Comparison of ENCODE assay signal across 9 cellular contexts in the genomic region with DNA sequence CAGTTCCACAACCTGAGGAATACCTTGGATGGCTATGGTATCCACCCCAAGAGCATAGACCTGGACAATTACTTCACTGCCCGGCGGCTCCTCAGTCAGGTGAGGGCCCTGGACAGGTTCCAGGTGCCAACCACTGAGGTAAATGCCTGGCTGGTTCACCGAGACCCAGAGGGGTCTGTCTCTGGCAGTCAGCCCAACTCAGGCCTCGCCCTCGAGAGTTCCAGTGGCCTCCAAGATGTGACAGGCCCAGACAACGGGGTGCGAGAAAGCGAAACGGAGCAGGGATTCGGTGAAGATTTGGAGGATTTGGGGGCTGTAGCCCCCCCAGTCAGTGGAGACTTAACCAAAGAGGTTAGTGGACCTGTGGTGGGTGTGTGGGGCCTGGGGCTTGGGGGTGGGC. TPM values are rescaled to one million over a fixed set of nuclear protein-coding genes. Genes with fewer than 3 reads are reported as not detected.
A peak's percentile ranks its signal among the peaks of the same experiment; 100 is the strongest.
DNase-seq lines count a peak whose midpoint lies in the region; ATAC-seq and TF ChIP-seq lines count a peak whose summit lies in the region.
"Had no signal": no experiment of that assay in that cellular context is flagged by ENCODE, and none has a peak within 500 bp of the region (broad histone marks: within the 10 kb centered on the region; RNA-seq: fewer than 3 reads in every experiment).

No MANE protein-coding gene starts in this region.

- intact Hi-C loops in left ventricle myocardium inferior (cut with micrococcal nuclease) (no loop called here), cardiac septum (cut with DNase I) (loop anchor here (2.0 kb wide), 1 partner anchor 26 kb away; no protein-coding TSS in a partner anchor), mucosa of descending colon (cut with DNase I, micrococcal nuclease) (no loop called here), uterus (cut with DNase I; ENCODE audit: low total_unique reads) (no loop called here)

- H3K27me3 Mint-ChIP-seq in chondrocyte (ENCODE audit: low read depth), result no peaks in the 10 kb centered on the region

- peak overlapping the region; percentile 97 for H3K27ac ChIP-seq in left ventricle myocardium inferior (replicated peaks)
- peak overlapping the region; percentile 98 for H3K27ac ChIP-seq in uterus

- H3K36me3 Mint-ChIP-seq in chondrocyte (ENCODE audit: low read depth), result peaks cover 20% of the 10 kb centered on the region

- peak overlapping the region; percentile 100 for H3K27ac Mint-ChIP-seq in chondrocyte (ENCODE audit: unreplicated experiment)

- peak overlapping the region; percentile 76 for H3K4me3 ChIP-seq in left ventricle myocardium inferior
- no peak overlapping the region for H3K4me3 ChIP-seq in mucosa of descending colon
- peak overlapping the region; percentile 5 to 21 for H3K4me3 ChIP-seq in uterus

- H3K4me3 Mint-ChIP-seq in chondrocyte (ENCODE audit: unreplicated experiment), result peak overlapping the region; percentile 94

- no peaks in the 10 kb centered on the region for H3K9me3 ChIP-seq in left ventricle myocardium inferior (replicated peaks)
- no peaks in the 10 kb centered on the region for H3K9me3 ChIP-seq in mucosa of descending colon
- no peaks in the 10 kb centered on the region for H3K9me3 ChIP-seq in uterus

- H3K4me1 Mint-ChIP-seq in chondrocyte (ENCODE audit: low read depth), result peaks cover 79% of the 10 kb centered on the region

- H3K4me1 ChIP-seq in left ventricle myocardium inferior (peaks cover 90% of the 10 kb centered on the region), mucosa of descending colon (ENCODE audit: low read depth) (peaks cover 67% of the 10 kb centered on the region), uterus (peaks cover 18 to 51% of the 10 kb centered on the region in 2 donors)

- TF ChIP-seq CTCF in left ventricle myocardium inferior (IDR thresholded peaks at IDR 0.05; ENCODE audit: borderline replicate concordance) (no peak), chondrocyte (IDR thresholded peaks at IDR 0.05) (no peak), mucosa of descending colon (IDR thresholded peaks at IDR 0.05) (no peak), uterus (IDR thresholded peaks at IDR 0.05) (no peak)

- no peak for TF ChIP-seq POLR2A in uterus (IDR thresholded peaks at IDR 0.05)

- H3K9me3 Mint-ChIP-seq in chondrocyte (ENCODE audit: low read depth), result no peaks in the 10 kb centered on the region

- peaks cover 22% of the 10 kb centered on the region for H3K36me3 ChIP-seq in left ventricle myocardium inferior
- H3K36me3 ChIP-seq in mucosa of descending colon (ENCODE audit: low read depth), result peaks cover under 1% of the 10 kb centered on the region
- H3K36me3 ChIP-seq in uterus, result no peaks in the 10 kb centered on the region

- no peak for ATAC-seq in mucosa of descending colon
- no peak for ATAC-seq in HG03045 (IDR thresholded peaks at IDR 0.05; ENCODE audit: unreplicated experiment)
- no peak for ATAC-seq in HG02798 (IDR thresholded peaks at IDR 0.05; ENCODE audit: poor library complexity, unreplicated experiment)

- H3K27me3 ChIP-seq in left ventricle myocardium inferior (ENCODE audit: low read depth) (no peaks in the 10 kb centered on the region), uterus (no peaks in the 10 kb centered on the region)

- DNase-seq in left ventricle myocardium inferior, result no peak
- DNase-seq in cardiac septum (ENCODE audit: low spot score), result no peak
- DNase-seq in chondrocyte (ENCODE audit: low spot score), result no peak
- peak in 2 of 3 donors; percentile 44 to 59 for DNase-seq in mucosa of descending colon
- DNase-seq in uterus, result peak; percentile 43 to 47
- no peak for DNase-seq in NCI-H2029 treated with DMSO at 0.1 percent for 48 hours (lab: John Stamatoyannopoulos, UW)
- DNase-seq: NCI-H2107 had no signal

RNA-seq across cellular contexts. Expression of a gene that starts 3.1 kb away (rescaled TPM):
- total RNA-seq in left ventricle myocardium inferior, result 895 TPM
- 604 TPM for total RNA-seq in cardiac septum
- 290 to 445 TPM (median 444 TPM) in 3 replicates for total RNA-seq in chondrocyte
- total RNA-seq in mucosa of descending colon, result 100 to 1,000 TPM; 182 to 275 (median 247) TPM
- total RNA-seq in uterus, result 100 to 1,000 TPM in 2 of 4 donors, 10 to 100 TPM in 2; 85.6 to 323 (median 176) TPM

RNA-seq across cellular contexts. Expression of a gene that starts 13.7 kb away (rescaled TPM):
- total RNA-seq in left ventricle myocardium inferior, result 50.6 TPM
- 78.6 TPM for total RNA-seq in cardiac septum
- 157 to 228 TPM (median 219 TPM) in 3 replicates for total RNA-seq in chondrocyte
- 10 to 100 TPM in 2 of 3 donors, 1 to 10 TPM in 1; 3.9 to 43.3 (median 14.3) TPM for total RNA-seq in mucosa of descending colon
- 10 to 100 TPM; 12.9 to 82.7 (median 35.3) TPM for total RNA-seq in uterus

RNA-seq across cellular contexts. Expression of a gene that starts 50.0 kb away (rescaled TPM):
- 33.0 TPM for total RNA-seq in left ventricle myocardium inferior
- 31.2 TPM for total RNA-seq in cardiac septum
- 73.6 to 78.2 TPM (median 74.9 TPM) in 3 replicates for total RNA-seq in chondrocyte
- total RNA-seq in mucosa of descending colon, result 10 to 100 TPM; 27.5 to 45.3 (median 28.8) TPM
- 100 to 1,000 TPM in 2 of 4 donors, 10 to 100 TPM in 2; 47.1 to 132 (median 81.3) TPM for total RNA-seq in uterus

RNA-seq across cellular contexts. Expression of a gene that starts 56.3 kb away (rescaled TPM):
- total RNA-seq in left ventricle myocardium inferior (11.3 TPM), cardiac septum (11.4 TPM), chondrocyte (22.3 to 24.7 TPM (median 22.5 TPM) in 3 replicates), mucosa of descending colon (10 to 100 TPM; 25.4 to 26.5 (median 25.4) TPM), uterus (10 to 100 TPM in 3 of 4 donors, under 1 TPM in 1; 0.77 to 20.6 (median 14.8) TPM)

Comparison
In these comparisons a context has a peak if more than half of its experiments do, and no peak if none do; other contexts are left out.
1. DNase-seq: peak in mucosa of descending colon (2 of 3) and uterus (2 of 2); none in left ventricle myocardium inferior (single experiment), cardiac septum (single experiment), chondrocyte (single experiment) and NCI-H2029 treated with DMSO at 0.1 percent for 48 hours (single experiment).